In the genomic region with DNA sequence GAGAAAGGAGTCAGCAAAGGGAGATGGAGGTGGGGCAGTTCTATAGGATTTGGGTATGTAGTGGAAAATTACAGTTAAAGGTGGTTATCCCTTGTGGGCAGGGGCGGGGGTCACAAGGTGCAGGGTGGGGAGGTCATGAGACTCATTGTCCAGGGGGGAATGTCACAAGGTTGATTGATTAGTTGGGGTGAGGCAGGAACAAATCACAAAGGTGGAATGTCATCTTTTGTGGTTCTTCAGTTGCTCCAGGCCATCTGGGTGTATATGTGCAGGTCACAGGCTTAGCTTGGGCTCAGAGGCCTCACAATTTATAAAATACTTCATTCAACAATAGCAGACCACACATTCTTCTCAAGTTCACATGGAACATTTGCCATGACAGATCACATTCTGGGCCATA, we compare ENCODE assay signal across 23 cellular contexts.
"Had no signal": no experiment of that assay in that cellular context is flagged by ENCODE, and none has a peak within 500 bp of the region (broad histone marks: within the 10 kb centered on the region; RNA-seq: fewer than 3 reads in every experiment).

No MANE protein-coding gene starts in this region.

- H3K4me2 ChIP-seq: hepatocyte had no signal

- DNase-seq: cerebellar nuclear complex; cortex of kidney; effector CD4-positive, alpha-beta T cell; foreskin keratinocyte; heart left ventricle; left cardiac atrium; left lung; mesenchymal stem cell; naive thymus-derived CD8-positive, alpha-beta T cell; nephron progenitor cell; occipital lobe; ovary; sigmoid colon; stimulated activated CD4-positive, alpha-beta T cell treated with anti-CD3 and anti-CD28 coated beads, Interleukin-4, amount 100 ng/mL, for 4 hours; stimulated activated naive CD8-positive, alpha-beta T cell treated with anti-CD3 and anti-CD28 coated beads, Interleukin-15, Interleukin-2, amounts not matched to agents 100 U/mL and 50 U/mL, for 24 hours; substantia nigra; testis; tibial artery; upper lobe of left lung had no signal

- H2AFZ ChIP-seq: hepatocyte had no signal

- H3K36me3 ChIP-seq: esophagus muscularis mucosa, gastroesophageal sphincter, heart left ventricle, ovary, sigmoid colon, tibial artery had no signal

- H3K27me3 Mint-ChIP-seq: naive thymus-derived CD8-positive, alpha-beta T cell; stimulated activated memory B cell treated with anti-CD40 and anti-IgM and Interleukin-4, amounts not matched to agents 10 μg/mL and 1 μg/mL and 100 μg/mL, for 72 hours had no signal

- H3K27me3 ChIP-seq: esophagus muscularis mucosa, foreskin keratinocyte, gastroesophageal sphincter, heart left ventricle, hepatocyte, left lung, ovary, sigmoid colon, testis, tibial artery, upper lobe of left lung had no signal

- H3K27ac ChIP-seq: esophagus muscularis mucosa, foreskin keratinocyte, gastroesophageal sphincter, heart left ventricle, hepatocyte, left lung, ovary, sigmoid colon, testis, tibial artery, upper lobe of left lung had no signal

- H3K27ac Mint-ChIP-seq: nephron progenitor cell; stimulated activated memory B cell treated with anti-CD40 and anti-IgM and Interleukin-4, amounts not matched to agents 10 μg/mL and 1 μg/mL and 100 μg/mL, for 72 hours had no signal

- H3K4me3 ChIP-seq: esophagus muscularis mucosa, gastroesophageal sphincter, heart left ventricle, hepatocyte, left lung, ovary, sigmoid colon, testis, tibial artery, upper lobe of left lung had no signal

- H3K9me3 ChIP-seq: esophagus muscularis mucosa, gastroesophageal sphincter, left lung, ovary, sigmoid colon, testis, tibial artery, upper lobe of left lung had no signal

- H3K4me3 Mint-ChIP-seq: naive thymus-derived CD8-positive, alpha-beta T cell; nephron progenitor cell; stimulated activated memory B cell treated with anti-CD40 and anti-IgM and Interleukin-4, amounts not matched to agents 10 μg/mL and 1 μg/mL and 100 μg/mL, for 72 hours had no signal

- H3K4me1 ChIP-seq: esophagus muscularis mucosa, foreskin keratinocyte, gastroesophageal sphincter, sigmoid colon, tibial artery had no signal
